In genomic region chr11:65779669-65779918, GRCh38 we compare ENCODE assay signal across 8 cellular contexts. TPM values are rescaled to one million over a fixed set of nuclear protein-coding genes. Genes with fewer than 3 reads are reported as not detected.
DNase-seq lines count a peak whose midpoint lies in the region; ATAC-seq and TF ChIP-seq lines count a peak whose summit lies in the region.

No MANE protein-coding gene starts in this region.

- no peaks in the 10 kb centered on the region for H3F3A ChIP-seq in Loucy (ENCODE audit: low read depth)

- H3K36me3 ChIP-seq in BJ (ENCODE audit: control insufficient read depth, insufficient read depth, low read length) = peaks cover 17% of the 10 kb centered on the region
- H3K36me3 ChIP-seq in Loucy (ENCODE audit: insufficient read depth, low read length) = peaks cover 10% of the 10 kb centered on the region; the same call in 1 of the 2 replicates
- peaks cover 17% of the 10 kb centered on the region for H3K36me3 ChIP-seq in effector memory CD4-positive, alpha-beta T cell (ENCODE audit: control insufficient read depth, insufficient read depth, low read length)

- peak overlapping the region; percentile 98 for H3K4me3 ChIP-seq in BJ (ENCODE audit: low read depth, low read length)
- H3K4me3 ChIP-seq in Loucy (ENCODE audit: low read length, poor library complexity, severe bottlenecking) = peak overlapping the region; percentile 96
- H3K4me3 ChIP-seq in effector memory CD4-positive, alpha-beta T cell (ENCODE audit: insufficient read depth, low read depth, low read length, poor library complexity, severe bottlenecking) = peak overlapping the region; percentile 81

- peak overlapping the region; percentile 41 to 87 (median 87) for H3K4me3 Mint-ChIP-seq in nephron

- H3K9me3 Mint-ChIP-seq in nephron = no peaks in the 10 kb centered on the region

- peaks cover 11% of the 10 kb centered on the region for H3K4me1 ChIP-seq in Loucy (ENCODE audit: insufficient read depth, low read length, poor library complexity, severe bottlenecking)
- H3K4me1 ChIP-seq in effector memory CD4-positive, alpha-beta T cell (ENCODE audit: control insufficient read depth, insufficient read depth, low read length, poor library complexity, severe bottlenecking) = peaks cover 19% of the 10 kb centered on the region

- peak overlapping the region; percentile 61 for H3K27ac ChIP-seq in effector memory CD4-positive, alpha-beta T cell (ENCODE audit: insufficient read depth, low read length, poor library complexity, severe bottlenecking)

- DNase-seq in BJ (ENCODE audit: low read depth) (no peak), left lobe of liver (ENCODE audit: low spot score) (no peak), RKO (ENCODE audit: low spot score) (no peak), foreskin melanocyte (no peak)
- DNase-seq in effector memory CD4-positive, alpha-beta T cell = no peak

- H3K9ac ChIP-seq in Loucy (ENCODE audit: low read depth, low read length, poor library complexity, severe bottlenecking) = peak overlapping the region; percentile 93

- no peaks in the 10 kb centered on the region for H3K4me1 Mint-ChIP-seq in nephron

- H2AFZ ChIP-seq in Loucy (ENCODE audit: low read length) = no peak overlapping the region

- no peak overlapping the region for H3K27ac Mint-ChIP-seq in nephron

- peak overlapping the region; percentile 97 for H3K4me2 ChIP-seq in Loucy (ENCODE audit: low read depth, low read length, poor library complexity, severe bottlenecking)

- TF ChIP-seq CTCF in BJ (IDR thresholded peaks at IDR 0.05; ENCODE audit: insufficient read depth, low read depth, low read length) (no peak), Loucy (conservative IDR thresholded peaks at IDR 0.05; ENCODE audit: low read length) (no peak), nephron (IDR thresholded peaks at IDR 0.05; ENCODE audit: unreplicated experiment in 3 of 3) (no peak)

- CTCF ChIA-PET in BJ (lab: Yijun Ruan, JAX) = interaction anchor here (0.5 to 6.1 kb wide), 49 partner anchors 9 to 962 kb away, joined by 3 to 57 read pairs (median 4); partner anchors contain the start of genes CCDC85B, CFL1, KAT5 and MUS81

- H3K27me3 Mint-ChIP-seq in nephron (ENCODE audit: low read depth) = peaks cover 29% of the 10 kb centered on the region

- H3K9me3 ChIP-seq in Loucy (ENCODE audit: insufficient read depth, low read depth, low read length) = no peaks in the 10 kb centered on the region
- H3K9me3 ChIP-seq in effector memory CD4-positive, alpha-beta T cell (ENCODE audit: control insufficient read depth, low read length) = no peaks in the 10 kb centered on the region

- peaks cover 29% of the 10 kb centered on the region for H4K20me1 ChIP-seq in Loucy (ENCODE audit: insufficient read depth, low read length, poor library complexity, severe bottlenecking)

- no peaks in the 10 kb centered on the region for H3K36me3 Mint-ChIP-seq in nephron (ENCODE audit: low read depth)

- H3K27me3 ChIP-seq in BJ (ENCODE audit: control insufficient read depth, insufficient read depth, low read length) (0 out of 2 replicates have a peak, but pooled peaks cover 1% of the 10 kb centered on the region), Loucy (ENCODE audit: insufficient read depth, low read length, poor library complexity, severe bottlenecking) (no peaks in the 10 kb centered on the region)
- no peaks in the 10 kb centered on the region for H3K27me3 ChIP-seq in effector memory CD4-positive, alpha-beta T cell (replicated peaks; ENCODE audit: control insufficient read depth, insufficient read depth, low read length, poor library complexity, severe bottlenecking)

- peaks cover 37% of the 10 kb centered on the region for H3K79me2 ChIP-seq in Loucy (ENCODE audit: insufficient read depth, low read length)

- no peaks in the 10 kb centered on the region for H3K9me2 ChIP-seq in Loucy (replicated peaks; ENCODE audit: low read depth, low read length)

- ATAC-seq in HG02938 (IDR thresholded peaks at IDR 0.05; ENCODE audit: unreplicated experiment) = no peak
- no peak for ATAC-seq in left lobe of liver

- POLR2A ChIA-PET in BJ (lab: Charles Lee) = interaction anchor here (0.6 kb wide), 1 partner anchor 113 kb away, joined by 10 read pairs; no protein-coding TSS in a partner anchor

RNA-seq across cellular contexts. Expression of gene AP5B1, which starts 1.2 kb away (rescaled TPM):
- polyA plus RNA-seq in BJ (2011; rRNA removed) = 4.6 and 7.5 TPM in 2 replicates
- polyA minus RNA-seq in BJ (2011; rRNA and poly(A)+ RNA removed) = 5.9 and 6.5 TPM in 2 replicates
- total RNA-seq in left lobe of liver = 13.4 TPM

RNA-seq across cellular contexts. Expression of gene OVOL1, which starts 7.3 kb away (rescaled TPM):
- not detected in 2 replicates for polyA plus RNA-seq in BJ (2011; rRNA removed)
- not detected in 2 replicates for polyA minus RNA-seq in BJ (2011; rRNA and poly(A)+ RNA removed)
- 0.23 TPM for total RNA-seq in left lobe of liver

RNA-seq across cellular contexts. Expression of gene SNX32, which starts 54.2 kb away (rescaled TPM):
- polyA plus RNA-seq in BJ (2011; rRNA removed) = 0.13 and 0.22 TPM in 2 replicates
- 0.19 and 0.36 TPM in 2 replicates for polyA minus RNA-seq in BJ (2011; rRNA and poly(A)+ RNA removed)
- not detected for total RNA-seq in left lobe of liver

RNA-seq across cellular contexts. Expression of gene RNASEH2C, which starts 59.0 kb away (rescaled TPM):
- polyA plus RNA-seq in BJ (2011; rRNA removed) = 28.0 and 33.9 TPM in 2 replicates
- polyA minus RNA-seq in BJ (2011; rRNA and poly(A)+ RNA removed) = 5.2 and 8.3 TPM in 2 replicates
- 24.2 TPM for total RNA-seq in left lobe of liver
